Comparison of ENCODE assay signal across 1 cellular context in the genomic region with DNA sequence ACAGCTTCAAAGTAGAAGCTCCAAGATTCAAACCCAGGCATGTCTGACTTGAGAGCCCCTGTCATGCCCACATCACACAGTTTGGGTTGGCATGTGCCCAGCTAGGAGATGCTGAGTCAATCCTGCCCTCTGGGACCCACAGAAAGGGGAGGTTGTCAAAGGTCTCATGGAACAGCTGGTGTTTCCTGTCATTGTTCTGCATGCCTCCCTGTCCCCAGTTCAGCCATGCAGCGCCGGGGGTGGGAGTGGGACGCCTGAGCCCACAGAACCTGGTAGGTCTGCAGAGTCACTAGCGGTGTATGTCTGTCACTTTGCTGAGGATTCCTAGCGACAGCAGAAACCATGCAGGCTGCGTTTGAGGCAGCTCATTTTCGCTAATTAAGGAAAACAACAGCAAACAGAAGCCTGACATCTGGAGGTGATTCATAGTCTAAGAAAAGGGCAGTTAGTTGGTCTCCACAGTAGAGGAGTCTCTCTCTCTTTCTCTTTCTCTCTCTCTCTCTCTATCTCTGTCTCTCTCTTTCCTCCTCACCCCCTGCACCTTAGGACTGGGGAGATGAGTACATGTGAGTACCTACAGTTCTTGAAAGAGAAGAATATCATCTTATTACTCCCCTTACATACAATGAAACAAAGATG.
TF ChIP-seq lines count a peak whose summit lies in the region.

No MANE protein-coding gene starts in this region.

TF ChIP-seq in WTC11, 78 proteins besides CTCF, POLR2A, EP300 and RAD21 (continued from another document):
- TF ChIP-seq, protein P1, sequence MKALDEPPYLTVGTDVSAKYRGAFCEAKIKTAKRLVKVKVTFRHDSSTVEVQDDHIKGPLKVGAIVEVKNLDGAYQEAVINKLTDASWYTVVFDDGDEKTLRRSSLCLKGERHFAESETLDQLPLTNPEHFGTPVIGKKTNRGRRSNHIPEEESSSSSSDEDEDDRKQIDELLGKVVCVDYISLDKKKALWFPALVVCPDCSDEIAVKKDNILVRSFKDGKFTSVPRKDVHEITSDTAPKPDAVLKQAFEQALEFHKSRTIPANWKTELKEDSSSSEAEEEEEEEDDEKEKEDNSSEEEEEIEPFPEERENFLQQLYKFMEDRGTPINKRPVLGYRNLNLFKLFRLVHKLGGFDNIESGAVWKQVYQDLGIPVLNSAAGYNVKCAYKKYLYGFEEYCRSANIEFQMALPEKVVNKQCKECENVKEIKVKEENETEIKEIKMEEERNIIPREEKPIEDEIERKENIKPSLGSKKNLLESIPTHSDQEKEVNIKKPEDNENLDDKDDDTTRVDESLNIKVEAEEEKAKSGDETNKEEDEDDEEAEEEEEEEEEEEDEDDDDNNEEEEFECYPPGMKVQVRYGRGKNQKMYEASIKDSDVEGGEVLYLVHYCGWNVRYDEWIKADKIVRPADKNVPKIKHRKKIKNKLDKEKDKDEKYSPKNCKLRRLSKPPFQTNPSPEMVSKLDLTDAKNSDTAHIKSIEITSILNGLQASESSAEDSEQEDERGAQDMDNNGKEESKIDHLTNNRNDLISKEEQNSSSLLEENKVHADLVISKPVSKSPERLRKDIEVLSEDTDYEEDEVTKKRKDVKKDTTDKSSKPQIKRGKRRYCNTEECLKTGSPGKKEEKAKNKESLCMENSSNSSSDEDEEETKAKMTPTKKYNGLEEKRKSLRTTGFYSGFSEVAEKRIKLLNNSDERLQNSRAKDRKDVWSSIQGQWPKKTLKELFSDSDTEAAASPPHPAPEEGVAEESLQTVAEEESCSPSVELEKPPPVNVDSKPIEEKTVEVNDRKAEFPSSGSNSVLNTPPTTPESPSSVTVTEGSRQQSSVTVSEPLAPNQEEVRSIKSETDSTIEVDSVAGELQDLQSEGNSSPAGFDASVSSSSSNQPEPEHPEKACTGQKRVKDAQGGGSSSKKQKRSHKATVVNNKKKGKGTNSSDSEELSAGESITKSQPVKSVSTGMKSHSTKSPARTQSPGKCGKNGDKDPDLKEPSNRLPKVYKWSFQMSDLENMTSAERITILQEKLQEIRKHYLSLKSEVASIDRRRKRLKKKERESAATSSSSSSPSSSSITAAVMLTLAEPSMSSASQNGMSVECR (CRISPR knock-in tag; IDR thresholded peaks at IDR 0.05; ENCODE audit: borderline replicate concordance), result no peak
- TF ChIP-seq, protein P2, sequence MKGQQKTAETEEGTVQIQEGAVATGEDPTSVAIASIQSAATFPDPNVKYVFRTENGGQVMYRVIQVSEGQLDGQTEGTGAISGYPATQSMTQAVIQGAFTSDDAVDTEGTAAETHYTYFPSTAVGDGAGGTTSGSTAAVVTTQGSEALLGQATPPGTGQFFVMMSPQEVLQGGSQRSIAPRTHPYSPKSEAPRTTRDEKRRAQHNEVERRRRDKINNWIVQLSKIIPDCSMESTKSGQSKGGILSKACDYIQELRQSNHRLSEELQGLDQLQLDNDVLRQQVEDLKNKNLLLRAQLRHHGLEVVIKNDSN (CRISPR knock-in tag; IDR thresholded peaks at IDR 0.05), result no peak
- TF ChIP-seq SMAD3 (CRISPR knock-in tag; IDR thresholded peaks at IDR 0.05; ENCODE audit: borderline replicate concordance) (no peak), SP1 (CRISPR knock-in tag; conservative IDR thresholded peaks at IDR 0.05) (no peak), OVOL2 (CRISPR knock-in tag; IDR thresholded peaks at IDR 0.05; ENCODE audit: borderline replicate concordance) (no peak), GABPB1 (CRISPR knock-in tag; IDR thresholded peaks at IDR 0.05) (no peak), EMX1 (CRISPR knock-in tag; IDR thresholded peaks at IDR 0.05) (no peak), SMAD4 (CRISPR knock-in tag; IDR thresholded peaks at IDR 0.05) (no peak)
- TF ChIP-seq, protein P3, sequence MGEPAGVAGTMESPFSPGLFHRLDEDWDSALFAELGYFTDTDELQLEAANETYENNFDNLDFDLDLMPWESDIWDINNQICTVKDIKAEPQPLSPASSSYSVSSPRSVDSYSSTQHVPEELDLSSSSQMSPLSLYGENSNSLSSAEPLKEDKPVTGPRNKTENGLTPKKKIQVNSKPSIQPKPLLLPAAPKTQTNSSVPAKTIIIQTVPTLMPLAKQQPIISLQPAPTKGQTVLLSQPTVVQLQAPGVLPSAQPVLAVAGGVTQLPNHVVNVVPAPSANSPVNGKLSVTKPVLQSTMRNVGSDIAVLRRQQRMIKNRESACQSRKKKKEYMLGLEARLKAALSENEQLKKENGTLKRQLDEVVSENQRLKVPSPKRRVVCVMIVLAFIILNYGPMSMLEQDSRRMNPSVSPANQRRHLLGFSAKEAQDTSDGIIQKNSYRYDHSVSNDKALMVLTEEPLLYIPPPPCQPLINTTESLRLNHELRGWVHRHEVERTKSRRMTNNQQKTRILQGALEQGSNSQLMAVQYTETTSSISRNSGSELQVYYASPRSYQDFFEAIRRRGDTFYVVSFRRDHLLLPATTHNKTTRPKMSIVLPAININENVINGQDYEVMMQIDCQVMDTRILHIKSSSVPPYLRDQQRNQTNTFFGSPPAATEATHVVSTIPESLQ (CRISPR knock-in tag; IDR thresholded peaks at IDR 0.05), result no peak
